ENCODE assay signal across 22 cellular contexts in the genomic region with DNA sequence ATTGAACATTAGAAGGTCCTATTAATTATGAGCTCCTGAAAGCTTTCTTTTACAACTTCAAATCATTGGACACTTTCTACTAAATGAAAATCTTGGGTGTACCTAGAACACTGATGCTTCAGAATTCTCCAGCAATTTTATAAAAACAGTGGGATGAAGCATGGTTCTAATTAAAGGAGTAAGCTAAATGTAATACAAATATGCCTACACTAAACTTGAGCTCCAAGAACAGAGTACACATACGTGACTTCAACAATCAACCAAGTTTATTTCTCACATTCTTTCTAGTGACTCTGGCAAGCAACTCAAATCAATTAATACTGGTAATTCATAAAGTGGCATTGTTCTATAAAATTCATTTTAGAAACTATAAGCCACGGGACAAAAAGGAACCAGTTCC. TPM values are rescaled to one million over a fixed set of nuclear protein-coding genes. Genes with fewer than 3 reads are reported as not detected.
DNase-seq lines count a peak whose midpoint lies in the region; TF ChIP-seq lines count a peak whose summit lies in the region.
"Had no signal": no experiment of that assay in that cellular context is flagged by ENCODE, and none has a peak within 500 bp of the region (broad histone marks: within the 10 kb centered on the region; RNA-seq: fewer than 3 reads in every experiment).

No MANE protein-coding gene starts in this region.

- H3K27me3 Mint-ChIP-seq in chondrocyte (ENCODE audit: low read depth), result no peaks in the 10 kb centered on the region
- H3K27me3 Mint-ChIP-seq: activated naive CD4-positive, alpha-beta T cell treated with anti-CD3 and anti-CD28 coated beads, Interleukin-2, amount 10 ng/mL, durations not matched to agents 7 days and 5 days; natural killer cell treated with Interleukin-12 subunit alpha and Interleukin-12 subunit beta and Interleukin-15 and Interleukin-18, amount 100 ng/mL, for 72 hours; T-cell had no signal

- intact Hi-C loops in transverse colon (cut with DNase I; ENCODE audit: low total_unique reads), result no loop called here
- intact Hi-C loops in thyroid gland (cut with DNase I), result no loop called here

- no peaks in the 10 kb centered on the region for H3K27me3 ChIP-seq in muscle layer of colon (ENCODE audit: control insufficient read depth in 1 of 2, insufficient read depth in 2 of 2, low read length in 2 of 2)
- no peaks in the 10 kb centered on the region for H3K27me3 ChIP-seq in transverse colon
- no peaks in the 10 kb centered on the region for H3K27me3 ChIP-seq in thyroid gland
- H3K27me3 ChIP-seq: BLaER1, ovary had no signal

- 70 to 77% methylated on average over 2 of the region's 2 CpGs for WGBS in transverse colon (ENCODE audit: low coverage in 1 of 2), 2 donors
- WGBS in thyroid gland, 2 donors, result 86 to 92% methylated on average over 2 of the region's 2 CpGs

- no peaks in the 10 kb centered on the region for H3K9me3 Mint-ChIP-seq in chondrocyte (ENCODE audit: low read depth)
- H3K9me3 Mint-ChIP-seq: activated naive CD4-positive, alpha-beta T cell treated with anti-CD3 and anti-CD28 coated beads, Interleukin-2, amount 10 ng/mL, durations not matched to agents 7 days and 5 days; natural killer cell treated with Interleukin-12 subunit alpha and Interleukin-12 subunit beta and Interleukin-15 and Interleukin-18, amount 100 ng/mL, for 72 hours; T-cell had no signal

- TF ChIP-seq CTCF in chondrocyte (IDR thresholded peaks at IDR 0.05) (no peak), transverse colon (IDR thresholded peaks at IDR 0.05) (no peak), thyroid gland (IDR thresholded peaks at IDR 0.05) (no peak)

- no peak overlapping the region for H3K4me3 Mint-ChIP-seq in chondrocyte (ENCODE audit: unreplicated experiment)
- H3K4me3 Mint-ChIP-seq: activated naive CD4-positive, alpha-beta T cell treated with anti-CD3 and anti-CD28 coated beads, Interleukin-2, amount 10 ng/mL, durations not matched to agents 7 days and 5 days; natural killer cell treated with Interleukin-12 subunit alpha and Interleukin-12 subunit beta and Interleukin-15 and Interleukin-18, amount 100 ng/mL, for 72 hours; T-cell had no signal

- no peak for TF ChIP-seq EP300 in transverse colon (IDR thresholded peaks at IDR 0.05; ENCODE audit: low read depth)

- H3K27ac Mint-ChIP-seq in chondrocyte (ENCODE audit: unreplicated experiment), result peak overlapping the region; percentile 61
- H3K27ac Mint-ChIP-seq: activated naive CD4-positive, alpha-beta T cell treated with anti-CD3 and anti-CD28 coated beads, Interleukin-2, amount 10 ng/mL, durations not matched to agents 7 days and 5 days; natural killer cell treated with Interleukin-12 subunit alpha and Interleukin-12 subunit beta and Interleukin-15 and Interleukin-18, amount 100 ng/mL, for 72 hours; T-cell had no signal

- H3K4me1 ChIP-seq in muscle layer of colon (ENCODE audit: insufficient read depth, low read length) (peaks cover 80% of the 10 kb centered on the region), transverse colon (peaks cover 30 to 76% (median 45%) of the 10 kb centered on the region in 4 donors), thyroid gland (peaks cover 16 to 36% of the 10 kb centered on the region in 2 donors)
- H3K4me1 ChIP-seq: BLaER1 had no signal

- TF ChIP-seq POLR2A in transverse colon (IDR thresholded peaks at IDR 0.05) (no peak), thyroid gland (IDR thresholded peaks at IDR 0.05) (no peak)

- DNase-seq in SK-N-MC (ENCODE audit: low read depth, low spot score) (no peak), chondrocyte (ENCODE audit: low spot score) (no peak), transverse colon (no peak), HuH-7 (ENCODE audit: low spot score) (no peak), occipital lobe (lab: John Stamatoyannopoulos, UW) (no peak), thyroid gland (no peak)
- DNase-seq: activated CD4-positive, alpha-beta T cell treated with anti-CD3 and anti-CD28 coated beads, Interleukin-2, amount 50 U/mL, for 48 hours; activated naive CD4-positive, alpha-beta T cell treated with anti-CD3 and anti-CD28 coated beads, Interleukin-2, amount 10 ng/mL, durations not matched to agents 7 days and 5 days; lower lobe of right lung; NCI-H1930; NCI-H2171 treated with DMSO at 0.1 percent for 48 hours; NCI-H524; ovary; small intestine; stimulated activated naive CD8-positive, alpha-beta T cell treated with anti-CD3 and anti-CD28 coated beads, Interleukin-15, Interleukin-2, amounts not matched to agents 100 U/mL and 50 U/mL, for 24 hours; T-cell had no signal

- peak overlapping the region; percentile 8 for H3K9ac ChIP-seq in SK-N-MC (ENCODE audit: insufficient read length)
- no peak overlapping the region for H3K9ac ChIP-seq in muscle layer of colon (ENCODE audit: low read length)
- H3K9ac ChIP-seq: BLaER1 had no signal

- H3K9me3 ChIP-seq in SK-N-MC (ENCODE audit: low read depth, low read length), result no peaks in the 10 kb centered on the region
- H3K9me3 ChIP-seq in muscle layer of colon (ENCODE audit: low read length), result no peaks in the 10 kb centered on the region
- H3K9me3 ChIP-seq in transverse colon, result no peaks in the 10 kb centered on the region
- H3K9me3 ChIP-seq in thyroid gland, result no peaks in the 10 kb centered on the region
- H3K9me3 ChIP-seq: BLaER1, lower lobe of right lung, ovary, thoracic aorta had no signal

- H3K27ac ChIP-seq in SK-N-MC (peak overlapping the region; percentile 27; the same call in 1 of the 2 replicates), muscle layer of colon (ENCODE audit: low read depth, low read length) (peak overlapping the region; percentile 37), transverse colon (peak overlapping the region in 3 of 4 donors; percentile 36 to 85 (median 80)), thyroid gland (no peak overlapping the region)
- H3K27ac ChIP-seq: BLaER1, lower lobe of right lung, RWPE1 had no signal

- H3K4me1 Mint-ChIP-seq in chondrocyte (ENCODE audit: low read depth), result peaks cover 74% of the 10 kb centered on the region

- H3K4me3 ChIP-seq in SK-N-MC, result no peak overlapping the region
- H3K4me3 ChIP-seq in muscle layer of colon (ENCODE audit: low read depth in 1 of 2, low read length in 2 of 2), result no peak overlapping the region
- H3K4me3 ChIP-seq in transverse colon, result no peak overlapping the region
- H3K4me3 ChIP-seq in thyroid gland (replicated peaks in 1 of 3), result no peak overlapping the region
- H3K4me3 ChIP-seq: BLaER1, GM12878, lower lobe of right lung, ovary, thoracic aorta had no signal

- peaks cover 7% of the 10 kb centered on the region for H3K36me3 Mint-ChIP-seq in chondrocyte (ENCODE audit: low read depth)

- in situ Hi-C loops in transverse colon (cut with MboI; ENCODE audit: low pct_ligation_motif_present in 1 of 4, low pct_unique_long_range_greater_than_20kb in 1 of 4, low sequenced_read_pairs in 3 of 4), result no loop called here

- peaks cover 54% of the 10 kb centered on the region for H3K36me3 ChIP-seq in SK-N-MC (ENCODE audit: insufficient read depth, low read length)
- H3K36me3 ChIP-seq in muscle layer of colon (ENCODE audit: insufficient read depth, low read length), result no peaks in the 10 kb centered on the region
- no peaks in the 10 kb centered on the region for H3K36me3 ChIP-seq in transverse colon
- H3K36me3 ChIP-seq in thyroid gland, result peaks cover 0 to 7% of the 10 kb centered on the region in 2 donors
- H3K36me3 ChIP-seq: ovary, thoracic aorta had no signal

RNA-seq across cellular contexts. Expression of a gene that starts 55.5 kb away (rescaled TPM):
- total RNA-seq in chondrocyte, result 77.9 to 95.8 TPM (median 78.7 TPM) in 3 replicates
- 10 to 100 TPM; 28.0 to 48.2 (median 40.3) TPM for total RNA-seq in transverse colon
- total RNA-seq in occipital lobe, result 32.3 TPM
- total RNA-seq in thyroid gland, result 10 to 100 TPM; 30.7 to 54.4 (median 42.6) TPM

Comparison
In these comparisons a context has a peak if more than half of its experiments do, and no peak if none do; other contexts are left out.
1. H3K27ac ChIP-seq: peak in SK-N-MC (single experiment), muscle layer of colon (single experiment) and transverse colon (3 of 4); none in thyroid gland (0 of 3).